ENCODE assay signal across 17 cellular contexts in genomic region chr20:50265245-50265946, GRCh38.
DNase-seq lines count a peak whose midpoint lies in the region; ATAC-seq and TF ChIP-seq lines count a peak whose summit lies in the region.
"Had no signal": no experiment of that assay in that cellular context is flagged by ENCODE, and none has a peak within 500 bp of the region (broad histone marks: within the 10 kb centered on the region; RNA-seq: fewer than 3 reads in every experiment).

No MANE protein-coding gene starts in this region.

- no peaks in the 10 kb centered on the region for H3K36me3 Mint-ChIP-seq in activated CD8-positive, alpha-beta memory T cell treated with anti-CD3 and anti-CD28 coated beads, Interleukin-2, amount 10 ng/mL, durations not matched to agents 7 days and 5 days
- H3K36me3 Mint-ChIP-seq in Calu3 (ENCODE audit: insufficient read depth, unreplicated experiment): peaks cover 11% of the 10 kb centered on the region
- no peaks in the 10 kb centered on the region for H3K36me3 Mint-ChIP-seq in activated T-helper 17 cell treated with anti-CD3 and anti-CD28 coated beads, Interleukin-2, amount 50 U/mL, for 72 hours (ENCODE audit: low read depth)
- H3K36me3 Mint-ChIP-seq: CD4-positive, CD25-positive, alpha-beta regulatory T cell had no signal

- peaks cover 59 to 67% of the 10 kb centered on the region in 2 experiments for H3K4me1 ChIP-seq in neutrophil (ENCODE audit: control insufficient read depth in 1 of 2, insufficient read depth in 1 of 2, low read depth in 1 of 2, low read length in 1 of 2)

- H3K27ac Mint-ChIP-seq in activated CD8-positive, alpha-beta memory T cell treated with anti-CD3 and anti-CD28 coated beads, Interleukin-2, amount 10 ng/mL, durations not matched to agents 7 days and 5 days: peak overlapping the region; percentile 19
- peak overlapping the region; percentile 60 for H3K27ac Mint-ChIP-seq in Calu3 (ENCODE audit: unreplicated experiment)
- H3K27ac Mint-ChIP-seq in activated T-helper 17 cell treated with anti-CD3 and anti-CD28 coated beads, Interleukin-2, amount 50 U/mL, for 72 hours: peak overlapping the region; percentile 81
- H3K27ac Mint-ChIP-seq: CD4-positive, CD25-positive, alpha-beta regulatory T cell; GM23338 had no signal

- BruUV-seq in Calu3 (replicated peaks; lab: Mats Ljungman, UMichigan): no TSS peak

- no peaks in the 10 kb centered on the region for H3K9me3 ChIP-seq in neutrophil
- H3K9me3 ChIP-seq: SK-N-SH had no signal

- no peak overlapping the region for H3K4me3 ChIP-seq in neutrophil (ENCODE audit: low read depth in 1 of 2, low read length in 1 of 2)
- H3K4me3 ChIP-seq: GM23338 had no signal

- DNase-seq in activated CD8-positive, alpha-beta memory T cell treated with anti-CD3 and anti-CD28 coated beads, Interleukin-2, amount 10 ng/mL, durations not matched to agents 7 days and 5 days: no peak
- DNase-seq in activated CD8-positive, alpha-beta memory T cell treated with anti-CD3 and anti-CD28 coated beads, Interleukin-2, amount 50 U/mL, for 4 hours: no peak
- DNase-seq in Calu3 (no peak), A172 (ENCODE audit: low spot score) (no peak), inferior parietal cortex (ENCODE audit: extremely low spot score) (no peak), dermis blood vessel endothelial cell (no peak)
- DNase-seq: CD4-positive, CD25-positive, alpha-beta regulatory T cell; DMS79; Kasumi-1; NCI-H187 treated with DMSO at 0.1 percent for 48 hours; NCI-H446; PC-3; SK-N-SH had no signal

- peak overlapping the region; percentile 75 for H3K27ac ChIP-seq in neutrophil

- H3K36me3 ChIP-seq in neutrophil: no peaks in the 10 kb centered on the region

- H3K4me1 Mint-ChIP-seq in activated CD8-positive, alpha-beta memory T cell treated with anti-CD3 and anti-CD28 coated beads, Interleukin-2, amount 10 ng/mL, durations not matched to agents 7 days and 5 days: peaks cover 23% of the 10 kb centered on the region
- peaks cover 67% of the 10 kb centered on the region for H3K4me1 Mint-ChIP-seq in Calu3 (ENCODE audit: low read depth, unreplicated experiment)
- H3K4me1 Mint-ChIP-seq in activated T-helper 17 cell treated with anti-CD3 and anti-CD28 coated beads, Interleukin-2, amount 50 U/mL, for 72 hours: peaks cover 3% of the 10 kb centered on the region
- H3K4me1 Mint-ChIP-seq: CD4-positive, CD25-positive, alpha-beta regulatory T cell had no signal

- H3K9me3 Mint-ChIP-seq in activated CD8-positive, alpha-beta memory T cell treated with anti-CD3 and anti-CD28 coated beads, Interleukin-2, amount 10 ng/mL, durations not matched to agents 7 days and 5 days (ENCODE audit: low read depth): no peaks in the 10 kb centered on the region
- no peaks in the 10 kb centered on the region for H3K9me3 Mint-ChIP-seq in Calu3 (ENCODE audit: low read depth, unreplicated experiment)
- no peaks in the 10 kb centered on the region for H3K9me3 Mint-ChIP-seq in activated T-helper 17 cell treated with anti-CD3 and anti-CD28 coated beads, Interleukin-2, amount 50 U/mL, for 72 hours
- H3K9me3 Mint-ChIP-seq: CD4-positive, CD25-positive, alpha-beta regulatory T cell; GM23338 had no signal

- H3K4me3 Mint-ChIP-seq in activated CD8-positive, alpha-beta memory T cell treated with anti-CD3 and anti-CD28 coated beads, Interleukin-2, amount 10 ng/mL, durations not matched to agents 7 days and 5 days: no peak overlapping the region
- H3K4me3 Mint-ChIP-seq in Calu3 (ENCODE audit: low read depth, unreplicated experiment): no peak overlapping the region
- no peak overlapping the region for H3K4me3 Mint-ChIP-seq in activated T-helper 17 cell treated with anti-CD3 and anti-CD28 coated beads, Interleukin-2, amount 50 U/mL, for 72 hours
- H3K4me3 Mint-ChIP-seq: CD4-positive, CD25-positive, alpha-beta regulatory T cell; GM23338 had no signal

- H3K27me3 Mint-ChIP-seq in activated CD8-positive, alpha-beta memory T cell treated with anti-CD3 and anti-CD28 coated beads, Interleukin-2, amount 10 ng/mL, durations not matched to agents 7 days and 5 days: peaks cover 7% of the 10 kb centered on the region
- H3K27me3 Mint-ChIP-seq in Calu3 (ENCODE audit: unreplicated experiment): no peaks in the 10 kb centered on the region
- peaks cover 3% of the 10 kb centered on the region for H3K27me3 Mint-ChIP-seq in activated T-helper 17 cell treated with anti-CD3 and anti-CD28 coated beads, Interleukin-2, amount 50 U/mL, for 72 hours
- H3K27me3 Mint-ChIP-seq: CD4-positive, CD25-positive, alpha-beta regulatory T cell had no signal

- no peaks in the 10 kb centered on the region for H3K27me3 ChIP-seq in neutrophil

- CTCF ChIA-PET in activated CD8-positive, alpha-beta memory T cell treated with anti-CD3 and anti-CD28 coated beads, Interleukin-2, amount 10 ng/mL, durations not matched to agents 7 days and 5 days (lab: Charles Lee): interaction anchor here (0.6 to 1.2 kb wide), 2 partner anchors 38 to 40 kb away, joined by 3 to 4 read pairs; no protein-coding TSS in a partner anchor
- CTCF ChIA-PET in Calu3 (lab: Charles Lee): interaction anchor here (0.8 kb wide), 1 partner anchor 39 kb away, joined by 3 read pairs; no protein-coding TSS in a partner anchor

- no peak for TF ChIP-seq CTCF in Calu3 (IDR thresholded peaks at IDR 0.05; ENCODE audit: unreplicated experiment)
- TF ChIP-seq CTCF in neutrophil (IDR thresholded peaks at IDR 0.05): no peak

- peak; percentile 49 for ATAC-seq in activated CD8-positive, alpha-beta memory T cell treated with anti-CD3 and anti-CD28 coated beads, Interleukin-2, amount 10 ng/mL, durations not matched to agents 7 days and 5 days
- no peak for ATAC-seq in activated T-helper 17 cell treated with anti-CD3 and anti-CD28 coated beads, Interleukin-2, amount 50 U/mL, for 72 hours (replicated peaks)
- ATAC-seq: GM23338, PC-3, Right ventricle myocardium inferior had no signal

- intact Hi-C loops in Calu3 (cut with micrococcal nuclease; ENCODE audit: unreplicated experiment): loop anchor here (5.0 kb wide), 1 partner anchor 197 kb away; no protein-coding TSS in a partner anchor

Comparison
In these comparisons a context has a peak if more than half of its experiments do, and no peak if none do; other contexts are left out.
1. H3K27ac Mint-ChIP-seq: peak in every context shown above with its lines; median percentile 81 in activated T-helper 17 cell treated with anti-CD3 and anti-CD28 coated beads, Interleukin-2, amount 50 U/mL, for 72 hours; 60 in Calu3; 19 in activated CD8-positive, alpha-beta memory T cell treated with anti-CD3 and anti-CD28 coated beads, Interleukin-2, amount 10 ng/mL, durations not matched to agents 7 days and 5 days.